In the genomic region with DNA sequence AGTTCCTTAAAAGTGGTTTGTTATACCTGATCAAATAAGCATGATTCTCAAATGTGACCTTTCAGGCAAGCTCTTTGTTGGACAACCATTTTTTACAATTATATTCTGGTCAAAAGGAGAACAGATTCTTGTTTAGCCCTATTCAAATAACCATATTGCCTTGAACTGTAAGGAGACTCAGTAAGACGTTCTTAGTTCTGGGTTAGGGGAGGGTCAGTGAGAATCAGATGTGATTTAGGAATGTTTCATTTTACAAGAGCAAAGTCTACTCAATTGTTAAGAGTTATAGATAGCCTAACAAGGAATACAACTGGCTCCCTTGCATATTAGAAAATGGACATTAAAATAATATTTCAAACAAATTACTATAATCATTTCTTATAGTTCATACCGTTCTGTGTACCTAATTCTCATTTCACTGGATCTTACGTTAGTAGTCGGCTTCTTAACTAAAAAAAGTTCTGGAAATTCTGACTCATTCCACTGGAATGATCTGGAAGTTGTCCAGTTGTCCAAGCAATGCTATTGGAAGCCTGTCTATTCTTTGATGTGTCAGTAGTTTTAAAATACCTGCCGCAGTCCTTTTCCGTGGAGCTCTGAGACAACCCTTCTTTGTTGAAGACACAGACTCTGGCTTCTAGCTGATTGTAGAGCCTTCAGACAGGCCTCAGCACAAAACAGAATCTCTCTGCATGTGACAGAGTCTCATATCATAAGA, we compare ENCODE assay signal across 10 cellular contexts.
DNase-seq lines count a peak whose midpoint lies in the region; ATAC-seq and TF ChIP-seq lines count a peak whose summit lies in the region.
"Had no signal": no experiment of that assay in that cellular context is flagged by ENCODE, and none has a peak within 500 bp of the region (broad histone marks: within the 10 kb centered on the region; RNA-seq: fewer than 3 reads in every experiment).

No MANE protein-coding gene starts in this region.

- in situ Hi-C loops in astrocyte of the cerebellum (cut with HindIII; ENCODE audit: low sequenced_read_pairs): no loop called here

- DNase-seq in GM03348 (ENCODE audit: low spot score) (peak; percentile 56), astrocyte of the cerebellum (ENCODE audit: low read depth) (peak; percentile 91), left ventricle myocardium superior (no peak), renal cortical epithelial cell (ENCODE audit: low read depth) (peak; percentile 98), NCI-H2107 (lab: John Stamatoyannopoulos, UW) (no peak)
- DNase-seq in stimulated activated CD4-positive, alpha-beta T cell treated with anti-CD3 and anti-CD28 coated beads, Interleukin-15, amount 100 ng/mL, for 24 hours: no peak
- DNase-seq in activated CD4-positive, alpha-beta T cell treated with anti-CD3 and anti-CD28 coated beads, Interleukin-2, amount 10 ng/mL, durations not matched to agents 24 days and 14 days: no peak
- DNase-seq: NCI-H526 treated with DMSO at 0.1 percent for 48 hours had no signal

- H3K36me3 Mint-ChIP-seq in activated CD4-positive, alpha-beta T cell treated with anti-CD3 and anti-CD28 coated beads, Interleukin-2, amount 10 ng/mL, durations not matched to agents 24 days and 14 days (ENCODE audit: low read depth): peaks cover 8% of the 10 kb centered on the region

- peaks cover 3% of the 10 kb centered on the region for H3K9me3 Mint-ChIP-seq in activated CD4-positive, alpha-beta T cell treated with anti-CD3 and anti-CD28 coated beads, Interleukin-2, amount 10 ng/mL, durations not matched to agents 24 days and 14 days

- no peak for TF ChIP-seq CTCF in astrocyte of the cerebellum (IDR thresholded peaks at IDR 0.05; ENCODE audit: low read depth, low read length, missing control alignments)

- no peak overlapping the region for H3K4me3 ChIP-seq in astrocyte of the cerebellum (ENCODE audit: low read depth, low read length)

- no peaks in the 10 kb centered on the region for H3K27me3 Mint-ChIP-seq in activated CD4-positive, alpha-beta T cell treated with anti-CD3 and anti-CD28 coated beads, Interleukin-2, amount 10 ng/mL, durations not matched to agents 24 days and 14 days

- intact Hi-C loops in left ventricle myocardium superior (cut with micrococcal nuclease): no loop called here
- intact Hi-C loops in activated CD4-positive, alpha-beta T cell treated with anti-CD3 and anti-CD28 coated beads, Interleukin-2, amount 10 ng/mL, durations not matched to agents 24 days and 14 days (cut with micrococcal nuclease): no loop called here

- H3K4me1 Mint-ChIP-seq in activated CD4-positive, alpha-beta T cell treated with anti-CD3 and anti-CD28 coated beads, Interleukin-2, amount 10 ng/mL, durations not matched to agents 24 days and 14 days: peaks cover 9% of the 10 kb centered on the region

- H3K4me3 Mint-ChIP-seq in activated CD4-positive, alpha-beta T cell treated with anti-CD3 and anti-CD28 coated beads, Interleukin-2, amount 10 ng/mL, durations not matched to agents 24 days and 14 days: no peak overlapping the region

- peak; percentile 86 for ATAC-seq in left ventricle myocardium superior
- no peak for ATAC-seq in GM18870 (IDR thresholded peaks at IDR 0.05; ENCODE audit: unreplicated experiment)

- no peak overlapping the region for H3K27ac Mint-ChIP-seq in activated CD4-positive, alpha-beta T cell treated with anti-CD3 and anti-CD28 coated beads, Interleukin-2, amount 10 ng/mL, durations not matched to agents 24 days and 14 days
- H3K27ac Mint-ChIP-seq: activated T-helper 2 cell treated with anti-CD3 and anti-CD28 coated beads, Interferon-gamma antibody, Interleukin-2, Interleukin-4, amounts not matched to agents 10 μg/mL and 5 μg/mL and 100 μg/mL, durations not matched to agents 14 hours and 24 hours and 36 hours had no signal

Comparison
In these comparisons a context has a peak if more than half of its experiments do, and no peak if none do; other contexts are left out.
1. DNase-seq: peak in GM03348 (single experiment), astrocyte of the cerebellum (single experiment) and renal cortical epithelial cell (single experiment); none in left ventricle myocardium superior (single experiment), stimulated activated CD4-positive, alpha-beta T cell treated with anti-CD3 and anti-CD28 coated beads, Interleukin-15, amount 100 ng/mL, for 24 hours (single experiment), activated CD4-positive, alpha-beta T cell treated with anti-CD3 and anti-CD28 coated beads, Interleukin-2, amount 10 ng/mL, durations not matched to agents 24 days and 14 days (single experiment) and NCI-H2107 (single experiment).